Comparison of ENCODE assay signal across 9 cellular contexts in the genomic region with DNA sequence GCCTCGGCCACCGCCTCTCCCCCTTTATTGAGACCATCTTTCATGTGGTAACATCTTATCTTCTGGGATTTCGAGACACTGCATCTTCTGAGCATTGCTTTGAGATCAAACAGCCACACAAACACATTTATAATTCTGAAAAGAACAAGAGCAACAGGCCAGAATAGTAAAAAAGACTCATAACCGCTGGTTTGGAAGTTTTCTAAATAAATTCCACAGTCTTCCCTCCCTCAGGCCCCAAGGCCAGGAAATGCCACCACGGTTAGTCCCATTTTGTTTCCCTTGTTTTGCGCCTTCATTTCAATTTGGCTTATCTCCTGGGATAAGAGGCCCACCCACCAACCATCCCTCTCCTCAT. TPM values are rescaled to one million over a fixed set of nuclear protein-coding genes. Genes with fewer than 3 reads are reported as not detected.
A peak's percentile ranks its signal among the peaks of the same experiment; 100 is the strongest.
DNase-seq lines count a peak whose midpoint lies in the region; ATAC-seq and TF ChIP-seq lines count a peak whose summit lies in the region.
"Had no signal": no experiment of that assay in that cellular context is flagged by ENCODE, and none has a peak within 500 bp of the region (broad histone marks: within the 10 kb centered on the region; RNA-seq: fewer than 3 reads in every experiment).

No MANE protein-coding gene starts in this region.

- TF ChIP-seq POLR2A in gastrocnemius medialis (IDR thresholded peaks at IDR 0.05): no peak

- H3K4me1 Mint-ChIP-seq in activated CD4-positive, alpha-beta memory T cell treated with anti-CD3 and anti-CD28 coated beads for 36 hours (ENCODE audit: low read depth): peaks cover 80% of the 10 kb centered on the region

- intact Hi-C loops in activated CD4-positive, alpha-beta memory T cell treated with anti-CD3 and anti-CD28 coated beads for 36 hours (cut with micrococcal nuclease): loop anchor here (2.0 kb wide), 1 partner anchor 57 kb away; no protein-coding TSS in a partner anchor
- intact Hi-C loops in gastrocnemius medialis (cut with DNase I; ENCODE audit: low total_unique reads): no loop called here

- no peak overlapping the region for H3K9ac ChIP-seq in GM23248

- H3K4me1 ChIP-seq in gastrocnemius medialis (peaks cover 9 to 10% of the 10 kb centered on the region in 2 donors), GM23248 (ENCODE audit: insufficient read depth) (no peaks in the 10 kb centered on the region)

- ATAC-seq in gastrocnemius medialis (no peak), GM18511 (IDR thresholded peaks at IDR 0.05; ENCODE audit: unreplicated experiment) (no peak)

- 78% methylated on average over 6 of the region's 6 CpGs for WGBS in GM23248 (ENCODE audit: low coverage in 1 of 2, low lambda C conversion rate in 2 of 2, missing lambda C conversion rate in 2 of 2), 2 experiments

- H3K79me2 ChIP-seq in GM23248 (ENCODE audit: insufficient read depth): peaks cover 96% of the 10 kb centered on the region

- DNase-seq in ELR (ENCODE audit: low read depth) (peak; percentile 53), foreskin fibroblast (peak; percentile 33 to 64), gastrocnemius medialis (no peak), NCI-H226 (no peak), GM23248 (no peak), ACHN (no peak)
- no peak for DNase-seq in activated CD4-positive, alpha-beta memory T cell treated with anti-CD3 and anti-CD28 coated beads for 36 hours
- DNase-seq: erythroblast had no signal

- H3F3A ChIP-seq in GM23248 (ENCODE audit: insufficient read depth): no peaks in the 10 kb centered on the region

- H3K4me3 Mint-ChIP-seq in activated CD4-positive, alpha-beta memory T cell treated with anti-CD3 and anti-CD28 coated beads for 36 hours: peak overlapping the region; percentile 73

- H3K4me2 ChIP-seq in GM23248 (ENCODE audit: unreplicated experiment): no peak overlapping the region

- H3K27ac ChIP-seq in gastrocnemius medialis (peak overlapping the region; percentile 51 to 72 (median 60)), GM23248 (no peak overlapping the region)

- H3K27me3 ChIP-seq in gastrocnemius medialis (no peaks in the 10 kb centered on the region), GM23248 (replicated peaks; ENCODE audit: insufficient read depth) (no peaks in the 10 kb centered on the region)

- H3K36me3 Mint-ChIP-seq in activated CD4-positive, alpha-beta memory T cell treated with anti-CD3 and anti-CD28 coated beads for 36 hours: peaks cover 18% of the 10 kb centered on the region

- H3K27me3 Mint-ChIP-seq in activated CD4-positive, alpha-beta memory T cell treated with anti-CD3 and anti-CD28 coated beads for 36 hours: no peaks in the 10 kb centered on the region

- CTCF ChIA-PET in activated CD4-positive, alpha-beta memory T cell treated with anti-CD3 and anti-CD28 coated beads for 36 hours (lab: Charles Lee): interaction anchor here (0.7 to 1.4 kb wide), 2 partner anchors 80 to 153 kb away, joined by 3 read pairs; no protein-coding TSS in a partner anchor

- no peak overlapping the region for H2AFZ ChIP-seq in GM23248

- in situ Hi-C loops in gastrocnemius medialis (cut with MboI; ENCODE audit: low sequenced_read_pairs in 4 of 4): no loop called here
- in situ Hi-C loops in GM23248 (cut with MboI): no loop called here
- in situ Hi-C loops in ACHN (cut with HindIII; ENCODE audit: low pct_ligation_motif_present, low pct_unique_long_range_greater_than_20kb, low sequenced_read_pairs): no loop called here

- POLR2A ChIA-PET in activated CD4-positive, alpha-beta memory T cell treated with anti-CD3 and anti-CD28 coated beads for 36 hours (lab: Charles Lee): no interaction called here

- H3K36me3 ChIP-seq in gastrocnemius medialis: peaks cover 0 to under 1% of the 10 kb centered on the region in 2 donors
- H3K36me3 ChIP-seq in GM23248 (ENCODE audit: low read depth): 0 out of 2 replicates have a peak, but pooled peaks cover 3% of the 10 kb centered on the region

- no peak for TF ChIP-seq CTCF in foreskin fibroblast (IDR thresholded peaks at IDR 0.05; ENCODE audit: low read depth, low read length)
- TF ChIP-seq CTCF in gastrocnemius medialis (IDR thresholded peaks at IDR 0.05 in 4 of 5, conservative IDR thresholded peaks at IDR 0.05 in 1 of 5): no peak

- H3K9me3 ChIP-seq in gastrocnemius medialis: no peaks in the 10 kb centered on the region
- no peaks in the 10 kb centered on the region for H3K9me3 ChIP-seq in GM23248 (ENCODE audit: low read depth)

- H3K4me3 ChIP-seq in foreskin fibroblast (ENCODE audit: low read depth in 1 of 2, low read length in 2 of 2): peak overlapping the region in 1 of 2 donors; percentile 29
- no peak overlapping the region for H3K4me3 ChIP-seq in gastrocnemius medialis
- no peak overlapping the region for H3K4me3 ChIP-seq in GM23248

- H3K27ac Mint-ChIP-seq in activated CD4-positive, alpha-beta memory T cell treated with anti-CD3 and anti-CD28 coated beads for 36 hours: peak overlapping the region; percentile 91

- 0 out of 2 replicates have a peak, but pooled peaks cover 7% of the 10 kb centered on the region for H4K20me1 ChIP-seq in GM23248 (ENCODE audit: insufficient read depth)

- H3K9me2 ChIP-seq in GM23248 (ENCODE audit: insufficient read depth): no peaks in the 10 kb centered on the region

- no peaks in the 10 kb centered on the region for H3K9me3 Mint-ChIP-seq in activated CD4-positive, alpha-beta memory T cell treated with anti-CD3 and anti-CD28 coated beads for 36 hours

RNA-seq across cellular contexts. Expression of gene LITAF, which starts 25.3 kb away (rescaled TPM):
- total RNA-seq in activated CD4-positive, alpha-beta memory T cell treated with anti-CD3 and anti-CD28 coated beads for 36 hours: 100 to 1,000 TPM; 130 to 134 TPM
- 10 to 100 TPM; 11.2 to 30.1 (median 19.4) TPM for total RNA-seq in gastrocnemius medialis
- 83.2 and 92.1 TPM in 2 replicates for total RNA-seq in GM23248 (2014; rRNA removed; shearing (Covaris generic))
- 150 and 159 TPM in 2 replicates for polyA plus RNA-seq in GM23248 (2016; fragmentation: Nextera tagmentation; extraction: Ambion mirVana)

Comparison
In these comparisons a context has a peak if more than half of its experiments do, and no peak if none do; other contexts are left out.
1. DNase-seq: peak in ELR (single experiment) and foreskin fibroblast (2 of 2); none in activated CD4-positive, alpha-beta memory T cell treated with anti-CD3 and anti-CD28 coated beads for 36 hours (single experiment), gastrocnemius medialis (0 of 2), NCI-H226 (single experiment), GM23248 (single experiment) and ACHN (single experiment).